8 cellular contexts compared by ENCODE assay signal in the genomic region with DNA sequence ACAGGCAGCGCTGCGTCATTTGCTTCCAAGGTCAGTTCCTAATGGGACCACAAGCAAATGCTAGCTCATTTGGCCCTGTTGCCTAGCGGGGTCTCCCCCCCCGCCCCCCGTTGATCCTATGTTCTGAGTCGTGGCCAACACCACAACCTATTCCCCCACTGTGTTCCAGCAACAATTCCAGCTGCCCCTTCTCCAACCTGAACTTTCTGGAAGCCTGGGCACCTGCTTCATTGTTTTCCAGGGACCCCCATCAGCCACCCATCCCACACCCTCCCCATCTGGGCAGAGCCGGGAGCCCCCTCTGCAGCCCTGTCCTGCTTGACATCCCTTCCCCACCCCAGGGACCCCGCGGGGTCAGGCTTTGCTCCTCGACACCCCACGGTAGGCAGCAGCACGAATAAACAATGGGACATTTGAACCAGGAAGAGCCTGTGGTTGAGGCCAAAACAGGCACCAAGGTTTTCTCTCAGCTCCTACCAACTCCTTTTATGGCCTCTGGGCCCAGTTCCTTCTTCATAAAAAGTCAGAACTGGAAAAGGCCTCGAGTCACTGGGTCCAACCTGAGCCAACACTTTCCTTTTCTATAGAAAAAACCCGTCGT. TPM values are rescaled to one million over a fixed set of nuclear protein-coding genes. Genes with fewer than 3 reads are reported as not detected.
DNase-seq lines count a peak whose midpoint lies in the region; ATAC-seq and TF ChIP-seq lines count a peak whose summit lies in the region.

No MANE protein-coding gene starts in this region.

- H3K36me3 ChIP-seq in CD8-positive, alpha-beta memory T cell (ENCODE audit: insufficient read depth, low read length), result no peaks in the 10 kb centered on the region
- H3K36me3 ChIP-seq in GM23248 (ENCODE audit: low read depth) (no peaks in the 10 kb centered on the region), esophagus (ENCODE audit: control insufficient read depth in 2 of 2, insufficient read depth in 2 of 2, low read length in 1 of 2) (no peaks in the 10 kb centered on the region), neutrophil (no peaks in the 10 kb centered on the region)

- H3K4me3 ChIP-seq in CD8-positive, alpha-beta memory T cell (ENCODE audit: low read length), result peak overlapping the region; percentile 62
- H3K4me3 ChIP-seq in GM23248, result peak overlapping the region; percentile 69; the same call in 1 of the 2 replicates
- H3K4me3 ChIP-seq in esophagus (ENCODE audit: low read depth in 1 of 2, low read length in 2 of 2), result peak overlapping the region in 1 of 2 donors; percentile 39
- peak overlapping the region; percentile 46 to 62 for H3K4me3 ChIP-seq in neutrophil (ENCODE audit: low read depth in 1 of 2, low read length in 1 of 2)

- no peaks in the 10 kb centered on the region for H3K27me3 ChIP-seq in CD8-positive, alpha-beta memory T cell (ENCODE audit: insufficient read depth, low read length, poor library complexity, severe bottlenecking)
- H3K27me3 ChIP-seq in GM23248 (replicated peaks; ENCODE audit: insufficient read depth) (no peaks in the 10 kb centered on the region), esophagus (ENCODE audit: control insufficient read depth in 1 of 2, insufficient read depth in 2 of 2, low read length in 2 of 2) (no peaks in the 10 kb centered on the region), neutrophil (peaks cover 49% of the 10 kb centered on the region)

- H2AFZ ChIP-seq in GM23248, result peak overlapping the region; percentile 81; the same call in 1 of the 2 replicates

- H3K4me1 ChIP-seq in CD8-positive, alpha-beta memory T cell (ENCODE audit: insufficient read depth, low read length), result peaks cover 19% of the 10 kb centered on the region
- peaks cover 12% of the 10 kb centered on the region for H3K4me1 ChIP-seq in GM23248 (ENCODE audit: insufficient read depth)
- H3K4me1 ChIP-seq in esophagus (ENCODE audit: control insufficient read depth in 2 of 2, insufficient read depth in 2 of 2, low read length in 1 of 2), result peaks cover 5 to 22% of the 10 kb centered on the region in 2 donors
- H3K4me1 ChIP-seq in neutrophil (ENCODE audit: control insufficient read depth in 1 of 2, insufficient read depth in 1 of 2, low read depth in 1 of 2, low read length in 1 of 2), result peaks cover 32 to 34% of the 10 kb centered on the region in 2 experiments

- H4K20me1 ChIP-seq in GM23248 (ENCODE audit: insufficient read depth), result no peaks in the 10 kb centered on the region

- in situ Hi-C loops in GM23248 (cut with MboI), result loop anchor here (10.0 kb wide), 1 partner anchor 102 kb away; no protein-coding TSS in a partner anchor

- no peaks in the 10 kb centered on the region for H3K36me3 Mint-ChIP-seq in CD8-positive, alpha-beta memory T cell

- peak overlapping the region; percentile 72 for H3K4me2 ChIP-seq in GM23248 (ENCODE audit: unreplicated experiment)

- H3K9me2 ChIP-seq in GM23248 (ENCODE audit: insufficient read depth), result no peaks in the 10 kb centered on the region

- H3K9ac ChIP-seq in GM23248, result peak overlapping the region; percentile 87

- H3K27ac ChIP-seq in CD8-positive, alpha-beta memory T cell (ENCODE audit: low read depth, low read length), result peak overlapping the region; percentile 47
- peak overlapping the region; percentile 100 for H3K27ac ChIP-seq in GM23248
- H3K27ac ChIP-seq in esophagus (ENCODE audit: low read depth in 2 of 2, low read length in 1 of 2), result peak overlapping the region; percentile 96 to 97
- no peak overlapping the region for H3K27ac ChIP-seq in neutrophil

- H3K79me2 ChIP-seq in GM23248 (ENCODE audit: insufficient read depth), result no peaks in the 10 kb centered on the region

- no peak for ATAC-seq in GM18909 (IDR thresholded peaks at IDR 0.05; ENCODE audit: poor library complexity, unreplicated experiment)
- no peak for ATAC-seq in HG03108 (IDR thresholded peaks at IDR 0.05; ENCODE audit: unreplicated experiment)

- WGBS in GM23248 (ENCODE audit: low coverage in 1 of 2, low lambda C conversion rate in 2 of 2, missing lambda C conversion rate in 2 of 2), 2 experiments, result 30 to 35% methylated on average over 9 to 15 of the region's 15 CpGs
- 19 to 21% methylated on average over 15 of the region's 15 CpGs for WGBS in esophagus, 2 donors

- no peak for DNase-seq in CD8-positive, alpha-beta memory T cell
- peak; percentile 47 for DNase-seq in GM23248
- peak; percentile 59 for DNase-seq in SKM-1 treated with dmso at 0.1 percent for 144 hours (lab: John Stamatoyannopoulos, UW; ENCODE audit: unreplicated experiment)
- no peak for DNase-seq in NCI-H1930 (lab: John Stamatoyannopoulos, UW)

- POLR2A ChIA-PET in CD8-positive, alpha-beta memory T cell (lab: Charles Lee), result interaction anchor here (0.6 to 3.9 kb wide), 7 partner anchors 50 to 149 kb away, joined by 3 to 48 read pairs (median 12); a partner anchor contains a TSS

- H3K27ac Mint-ChIP-seq in CD8-positive, alpha-beta memory T cell, result peak overlapping the region; percentile 80 to 100 (median 92)

- H3K4me3 Mint-ChIP-seq in CD8-positive, alpha-beta memory T cell, result peak overlapping the region; percentile 54 to 92 (median 83)

- peaks cover 17% of the 10 kb centered on the region for H3F3A ChIP-seq in GM23248 (ENCODE audit: insufficient read depth)

- H3K27me3 Mint-ChIP-seq in CD8-positive, alpha-beta memory T cell, result peaks cover 0 to 2% of the 10 kb centered on the region in 2 donors

- no peaks in the 10 kb centered on the region for H3K9me3 ChIP-seq in CD8-positive, alpha-beta memory T cell (ENCODE audit: low read length)
- H3K9me3 ChIP-seq in GM23248 (ENCODE audit: low read depth), result no peaks in the 10 kb centered on the region
- no peaks in the 10 kb centered on the region for H3K9me3 ChIP-seq in esophagus (ENCODE audit: control insufficient read depth in 2 of 2, insufficient read depth in 1 of 2, low read depth in 1 of 2, low read length in 1 of 2)
- H3K9me3 ChIP-seq in neutrophil, result no peaks in the 10 kb centered on the region

- CTCF ChIA-PET in CD8-positive, alpha-beta memory T cell (lab: Charles Lee), result interaction anchor here (0.7 to 11.5 kb wide), 15 partner anchors 10 to 826 kb away, joined by 3 to 180 read pairs (median 5); a partner anchor contains a TSS

- no peaks in the 10 kb centered on the region for H3K9me3 Mint-ChIP-seq in CD8-positive, alpha-beta memory T cell

- no peak for TF ChIP-seq CTCF in neutrophil (IDR thresholded peaks at IDR 0.05)

- peaks cover 16 to 41% (median 20%) of the 10 kb centered on the region in 3 donors for H3K4me1 Mint-ChIP-seq in CD8-positive, alpha-beta memory T cell

RNA-seq across cellular contexts. Expression of a gene that starts 20.5 kb away (rescaled TPM):
- total RNA-seq in CD8-positive, alpha-beta memory T cell, result not detected
- polyA plus RNA-seq in CD8-positive, alpha-beta memory T cell, result not detected
- not detected in 2 replicates for total RNA-seq in GM23248 (2014; rRNA removed; shearing (Covaris generic))
- polyA plus RNA-seq in GM23248 (2016; fragmentation: Nextera tagmentation; extraction: Ambion mirVana) (not detected in 2 replicates), esophagus (not detected)

Comparison
In these comparisons a context has a peak if more than half of its experiments do, and no peak if none do; other contexts are left out.
1. DNase-seq: peak in GM23248 (single experiment) and SKM-1 treated with dmso at 0.1 percent for 144 hours (single experiment); none in CD8-positive, alpha-beta memory T cell (0 of 5) and NCI-H1930 (0 of 2).